In the genomic region with DNA sequence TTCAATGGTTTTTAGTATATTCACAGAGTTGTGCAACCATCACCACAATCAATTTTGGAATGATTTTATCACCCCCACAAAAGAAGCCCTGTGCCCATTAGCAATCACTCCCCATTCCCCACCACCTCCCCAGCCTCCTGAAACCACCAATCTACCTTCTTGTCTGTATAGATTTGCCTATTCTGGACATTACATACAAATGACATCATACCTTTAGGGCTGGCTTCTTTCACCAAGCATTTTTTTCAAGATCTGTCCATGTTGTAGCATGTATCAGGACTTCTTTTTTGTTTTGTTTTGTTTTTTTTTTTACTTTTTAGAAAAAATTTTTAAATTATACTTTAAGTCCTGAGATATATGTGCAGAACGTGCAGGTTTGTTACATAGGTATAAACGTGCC, we compare ENCODE assay signal across 11 cellular contexts.
"Had no signal": no experiment of that assay in that cellular context is flagged by ENCODE, and none has a peak within 500 bp of the region (broad histone marks: within the 10 kb centered on the region; RNA-seq: fewer than 3 reads in every experiment).

No MANE protein-coding gene starts in this region.

- H3K4me1 Mint-ChIP-seq: GM23338 had no signal

- H3K9me3 Mint-ChIP-seq: GM23338, HFFc6 had no signal

- H3K9me3 ChIP-seq: HAP-1 had no signal

- H2AFZ ChIP-seq: GM23248, GM23338 had no signal

- H3K4me1 ChIP-seq: HAP-1 had no signal

- H3K4me2 ChIP-seq: GM23338 had no signal

- H3K9ac ChIP-seq: GM23248 had no signal

- H3K4me3 Mint-ChIP-seq: GM23338, H9, HFFc6 had no signal

- FAIRE-seq: H1, H54 had no signal

- DNase-seq: GM23248, GOT3, H7, H9, HCEC 1CT, HFFc6 had no signal

- ATAC-seq: GM23338, HCT116 had no signal

- H3K4me3 ChIP-seq: GM23248, GM23338, HAP-1 had no signal

- H3K27ac ChIP-seq: GM23248 had no signal

- H3K27ac Mint-ChIP-seq: GM23338, H9, HFFc6 had no signal

- H3K36me3 ChIP-seq: HAP-1 had no signal
